In genomic region chr9:121690766-121691165, GRCh38 we compare ENCODE assay signal across 18 cellular contexts. TPM values are rescaled to one million over a fixed set of nuclear protein-coding genes. Genes with fewer than 3 reads are reported as not detected.
A peak's percentile ranks its signal among the peaks of the same experiment; 100 is the strongest.
DNase-seq lines count a peak whose midpoint lies in the region; ATAC-seq and TF ChIP-seq lines count a peak whose summit lies in the region.
"Had no signal": no experiment of that assay in that cellular context is flagged by ENCODE, and none has a peak within 500 bp of the region (broad histone marks: within the 10 kb centered on the region; RNA-seq: fewer than 3 reads in every experiment).

No MANE protein-coding gene starts in this region.

- H3K27ac ChIP-seq in left ventricle myocardium inferior (replicated peaks): peak overlapping the region; percentile 70
- H3K27ac ChIP-seq in gastroesophageal sphincter: peak overlapping the region in 3 of 4 donors; percentile 2 to 66 (median 12)
- peak overlapping the region; percentile 53 for H3K27ac ChIP-seq in rectal smooth muscle tissue (ENCODE audit: low read depth, low read length)
- H3K27ac ChIP-seq in uterus: peak overlapping the region; percentile 73 to 81
- H3K27ac ChIP-seq: HL-60 had no signal

- H3K36me3 ChIP-seq in left ventricle myocardium inferior: no peaks in the 10 kb centered on the region
- no peaks in the 10 kb centered on the region for H3K36me3 ChIP-seq in gastroesophageal sphincter
- H3K36me3 ChIP-seq in rectal smooth muscle tissue (ENCODE audit: control insufficient read depth, insufficient read depth, low read length): no peaks in the 10 kb centered on the region
- no peaks in the 10 kb centered on the region for H3K36me3 ChIP-seq in uterus

- H3K4me1 ChIP-seq in left ventricle myocardium inferior (peaks cover 73% of the 10 kb centered on the region), gastroesophageal sphincter (peaks cover 0 to 46% (median 4%) of the 10 kb centered on the region in 3 donors), rectal smooth muscle tissue (ENCODE audit: control insufficient read depth, insufficient read depth, low read length) (peaks cover 14% of the 10 kb centered on the region), uterus (peaks cover 4 to 8% of the 10 kb centered on the region in 2 donors)

- no peak overlapping the region for H3K9ac ChIP-seq in rectal smooth muscle tissue (ENCODE audit: low read length)

- ATAC-seq in Right ventricle myocardium superior (ENCODE audit: poor library complexity) (no peak), gastroesophageal sphincter (no peak), HG03159 (IDR thresholded peaks at IDR 0.05; ENCODE audit: unreplicated experiment) (no peak)
- ATAC-seq: PC-3 had no signal

- no peak overlapping the region for H3K4me3 ChIP-seq in left ventricle myocardium inferior
- H3K4me3 ChIP-seq in gastroesophageal sphincter: no peak overlapping the region
- no peak overlapping the region for H3K4me3 ChIP-seq in rectal smooth muscle tissue (ENCODE audit: low read length)
- H3K4me3 ChIP-seq in uterus: no peak overlapping the region

- no peaks in the 10 kb centered on the region for H3K9me3 ChIP-seq in left ventricle myocardium inferior (replicated peaks)
- no peaks in the 10 kb centered on the region for H3K9me3 ChIP-seq in gastroesophageal sphincter
- no peaks in the 10 kb centered on the region for H3K9me3 ChIP-seq in uterus

- TF ChIP-seq POLR2A in gastroesophageal sphincter (IDR thresholded peaks at IDR 0.05): no peak
- TF ChIP-seq POLR2A in uterus (IDR thresholded peaks at IDR 0.05): no peak

- intact Hi-C loops in left ventricle myocardium inferior (cut with micrococcal nuclease) (loop anchor here (10.0 kb wide), 2 partner anchors 136 to 174 kb away; no protein-coding TSS in a partner anchor), Right ventricle myocardium superior (cut with DNase I) (loop anchor here (5.0 to 10.0 kb wide), 2 partner anchors 136 to 302 kb away; no protein-coding TSS in a partner anchor), uterus (cut with DNase I; ENCODE audit: low total_unique reads) (no loop called here)

- no peak for TF ChIP-seq CTCF in left ventricle myocardium inferior (IDR thresholded peaks at IDR 0.05; ENCODE audit: borderline replicate concordance)
- no peak for TF ChIP-seq CTCF in gastroesophageal sphincter (IDR thresholded peaks at IDR 0.05)
- no peak for TF ChIP-seq CTCF in uterus (IDR thresholded peaks at IDR 0.05)

- 100% methylated on average over 1 of the region's 1 CpG; no CpG with 5 or more reads in 1 of the 2 donors for WGBS in gastroesophageal sphincter (ENCODE audit: low coverage in 1 of 2), 2 donors

- H3K27me3 ChIP-seq in left ventricle myocardium inferior (ENCODE audit: low read depth) (no peaks in the 10 kb centered on the region), gastroesophageal sphincter (no peaks in the 10 kb centered on the region), rectal smooth muscle tissue (ENCODE audit: control insufficient read depth, insufficient read depth, low read length) (no peaks in the 10 kb centered on the region), uterus (no peaks in the 10 kb centered on the region)

- DNase-seq in left ventricle myocardium inferior (no peak), Right ventricle myocardium superior (no peak), uterus (no peak), NOMO-1 treated with dmso at 0.1 percent for 144 hours (lab: John Stamatoyannopoulos, UW; ENCODE audit: unreplicated experiment) (no peak)
- DNase-seq in activated CD4-positive, CD25-positive, alpha-beta regulatory T cell treated with anti-CD3 and anti-CD28 coated beads, Interleukin-2, amount 50 U/mL, for 72 hours: no peak
- DNase-seq: 8988T; CD4-positive, alpha-beta memory T cell; DMS79; HCEC 1CT; NCI-H1417 treated with DMSO at 0.1 percent for 48 hours; NCI-H2029 treated with DMSO at 0.1 percent for 48 hours; NCI-H2171 treated with DMSO at 0.1 percent for 48 hours; NCI-H748 treated with DMSO at 0.1 percent for 48 hours; PC-3 had no signal

- no peak for TF ChIP-seq EP300 in gastroesophageal sphincter (IDR thresholded peaks at IDR 0.05)

RNA-seq across cellular contexts. Expression of gene DAB2IP, which starts 39.3 kb away (rescaled TPM):
- total RNA-seq in left ventricle myocardium inferior: 50.7 TPM
- total RNA-seq in Right ventricle myocardium superior: 44.7 TPM
- total RNA-seq in gastroesophageal sphincter: 10 to 100 TPM; 42.0 to 93.4 (median 47.9) TPM
- total RNA-seq in uterus: 100 to 1,000 TPM in 1 of 4 donors, 10 to 100 TPM in 3; 22.0 to 139 (median 31.6) TPM
- total RNA-seq: CD4-positive, alpha-beta memory T cell had no signal

Comparison
In these comparisons a context has a peak if more than half of its experiments do, and no peak if none do; other contexts are left out.
1. H3K27ac ChIP-seq: peak in every context shown above with its lines; median percentile 77 in uterus; 70 in left ventricle myocardium inferior; 53 in rectal smooth muscle tissue; 12 in gastroesophageal sphincter.